Comparison of ENCODE assay signal across 19 cellular contexts in genomic region chr9:7358876-7359275, GRCh38.
A peak's percentile ranks its signal among the peaks of the same experiment; 100 is the strongest.
DNase-seq lines count a peak whose midpoint lies in the region; ATAC-seq and TF ChIP-seq lines count a peak whose summit lies in the region.
"Had no signal": no experiment of that assay in that cellular context is flagged by ENCODE, and none has a peak within 500 bp of the region (broad histone marks: within the 10 kb centered on the region; RNA-seq: fewer than 3 reads in every experiment).

No MANE protein-coding gene starts in this region.

- H3K4me2 ChIP-seq in OCI-LY1 (ENCODE audit: low read length): no peak overlapping the region

- H3K36me3 ChIP-seq in OCI-LY1 (ENCODE audit: insufficient read depth, low read length): no peaks in the 10 kb centered on the region
- H3K36me3 ChIP-seq: SJCRH30, tibial artery had no signal

- in situ Hi-C loops in GM13976 (cut with MboI; ENCODE audit: low sequenced_read_pairs, unreplicated experiment): no loop called here

- H4K20me1 ChIP-seq in OCI-LY1 (ENCODE audit: insufficient read depth, low read length): no peaks in the 10 kb centered on the region

- H2AFZ ChIP-seq in OCI-LY1 (ENCODE audit: low read length): no peak overlapping the region
- H2AFZ ChIP-seq: parathyroid adenoma had no signal

- no peak for ATAC-seq in HG03135 (IDR thresholded peaks at IDR 0.05; ENCODE audit: unreplicated experiment)
- ATAC-seq: naive thymus-derived CD4-positive, alpha-beta T cell; stimulated activated naive B cell treated with anti-CD40 and anti-IgM and Interleukin-4, amounts not matched to agents 10 μg/mL and 1 μg/mL and 100 μg/mL, for 72 hours had no signal

- H3K9ac ChIP-seq in OCI-LY1 (ENCODE audit: low read length): no peak overlapping the region
- H3K9ac ChIP-seq: parathyroid adenoma had no signal

- no peaks in the 10 kb centered on the region for H3F3A ChIP-seq in OCI-LY1 (ENCODE audit: insufficient read depth, low read length)

- DNase-seq in GM13976 (ENCODE audit: low spot score): no peak
- DNase-seq in fibroblast of mammary gland (ENCODE audit: low read depth): no peak
- DNase-seq in retinal pigment epithelial cell (ENCODE audit: low read depth): no peak
- no peak for DNase-seq in activated CD4-positive, alpha-beta T cell treated with anti-CD3 and anti-CD28 coated beads, Interleukin-2, amount 50 U/mL, for 1 hour
- DNase-seq in GDM1 (lab: John Stamatoyannopoulos, UW): no peak
- DNase-seq: activated CD4-positive, alpha-beta T cell treated with anti-CD3 and anti-CD28 coated beads for 1 hour; anterior cingulate cortex; CD4-positive, CD25-positive, alpha-beta regulatory T cell; DMS53; HFFc6; naive thymus-derived CD4-positive, alpha-beta T cell; NCI-H1694; SJCRH30; stimulated activated naive B cell treated with anti-CD40 and anti-IgM and Interleukin-4, amounts not matched to agents 10 μg/mL and 1 μg/mL and 100 μg/mL, for 72 hours; T1000; tibial artery had no signal

- TF ChIP-seq CTCF in GM13976 (IDR thresholded peaks at IDR 0.05; ENCODE audit: borderline replicate concordance, control extremely low read depth, extremely low read depth, insufficient read depth, missing control alignments) (peak; percentile 12), OCI-LY1 (IDR thresholded peaks at IDR 0.05; ENCODE audit: low read length) (peak; percentile 16; the same call in 1 of the 2 replicates), fibroblast of mammary gland (conservative IDR thresholded peaks at IDR 0.05; ENCODE audit: control insufficient read depth, insufficient read depth, low read depth, low read length) (peak; percentile 26), retinal pigment epithelial cell (conservative IDR thresholded peaks at IDR 0.05; ENCODE audit: low read depth, low read length) (peak; percentile 31)

- no peaks in the 10 kb centered on the region for H3K79me2 ChIP-seq in OCI-LY1 (ENCODE audit: insufficient read depth, low read length)
- H3K79me2 ChIP-seq: parathyroid adenoma had no signal

- H3K27ac ChIP-seq in OCI-LY1 (ENCODE audit: low read depth, low read length, poor library complexity, severe bottlenecking): no peak overlapping the region
- H3K27ac ChIP-seq: parathyroid adenoma, SJCRH30, tibial artery had no signal

- H3K4me3 ChIP-seq in OCI-LY1 (ENCODE audit: low read depth, low read length, poor library complexity, severe bottlenecking): no peak overlapping the region
- H3K4me3 ChIP-seq in fibroblast of mammary gland (ENCODE audit: control insufficient read depth, low read depth, low read length): no peak overlapping the region
- no peak overlapping the region for H3K4me3 ChIP-seq in retinal pigment epithelial cell (ENCODE audit: low read length)
- H3K4me3 ChIP-seq: SJCRH30, tibial artery had no signal

- H3K4me1 ChIP-seq in OCI-LY1 (ENCODE audit: insufficient read depth, low read length, severe bottlenecking): no peaks in the 10 kb centered on the region
- H3K4me1 ChIP-seq: parathyroid adenoma, SJCRH30, tibial artery had no signal

- H3K27me3 ChIP-seq in OCI-LY1 (ENCODE audit: insufficient read depth, low read length): no peaks in the 10 kb centered on the region
- H3K27me3 ChIP-seq: SJCRH30, tibial artery had no signal

- H3K9me3 ChIP-seq in OCI-LY1 (ENCODE audit: low read length): no peaks in the 10 kb centered on the region
- H3K9me3 ChIP-seq: SJCRH30, tibial artery had no signal

- H3K9me2 ChIP-seq in OCI-LY1 (ENCODE audit: low read depth, low read length): no peaks in the 10 kb centered on the region
